17 cellular contexts compared by ENCODE assay signal in the genomic region with DNA sequence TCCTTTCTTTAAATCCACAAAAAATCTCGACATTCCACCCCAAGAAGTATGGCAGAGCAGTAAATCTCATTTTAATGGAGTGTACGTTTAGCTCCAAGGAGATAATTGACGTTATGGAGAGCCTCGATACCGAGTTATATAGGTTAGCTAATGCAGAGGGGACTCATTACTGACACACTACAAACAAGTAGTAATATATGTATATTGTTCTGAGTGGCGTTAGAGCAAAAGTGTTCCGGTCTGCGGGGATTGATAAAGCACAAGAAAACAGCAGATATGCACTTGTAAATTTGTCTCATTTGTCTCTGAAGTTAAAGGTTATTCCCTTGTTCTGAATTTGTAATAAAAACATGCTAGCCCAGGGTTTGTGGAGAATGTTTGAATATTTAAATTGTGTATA.
DNase-seq lines count a peak whose midpoint lies in the region; ATAC-seq and TF ChIP-seq lines count a peak whose summit lies in the region.
"Had no signal": no experiment of that assay in that cellular context is flagged by ENCODE, and none has a peak within 500 bp of the region (broad histone marks: within the 10 kb centered on the region; RNA-seq: fewer than 3 reads in every experiment).

No MANE protein-coding gene starts in this region.

- H3K4me1 Mint-ChIP-seq in activated CD8-positive, alpha-beta T cell treated with anti-CD3 and anti-CD28 coated beads for 36 hours (ENCODE audit: low read depth) = peaks cover 82% of the 10 kb centered on the region

- H3K27me3 Mint-ChIP-seq in activated CD8-positive, alpha-beta T cell treated with anti-CD3 and anti-CD28 coated beads for 36 hours = no peaks in the 10 kb centered on the region

- H3K36me3 ChIP-seq in heart left ventricle = no peaks in the 10 kb centered on the region
- H3K36me3 ChIP-seq: brain microvascular endothelial cell, neural progenitor cell had no signal

- TF ChIP-seq CTCF in heart left ventricle (IDR thresholded peaks at IDR 0.05) = no peak
- TF ChIP-seq CTCF in activated CD8-positive, alpha-beta T cell treated with anti-CD3 and anti-CD28 coated beads for 36 hours (IDR thresholded peaks at IDR 0.05) = no peak

- no peaks in the 10 kb centered on the region for H3K9me3 ChIP-seq in heart left ventricle

- H3K4me3 Mint-ChIP-seq in activated CD8-positive, alpha-beta T cell treated with anti-CD3 and anti-CD28 coated beads for 36 hours = peak overlapping the region; percentile 68
- H3K4me3 Mint-ChIP-seq: dendritic cell treated with granulocyte-macrophage colony-stimulating factor and Interleukin-4, amounts not matched to agents 40 ng/mL and 50 ng/mL, for 4 days; neural progenitor cell had no signal

- CTCF ChIA-PET in activated CD8-positive, alpha-beta T cell treated with anti-CD3 and anti-CD28 coated beads for 36 hours (lab: Charles Lee) = interaction anchor here (0.9 to 3.6 kb wide), 14 partner anchors 15 to 84 kb away, joined by 3 to 27 read pairs (median 6); a partner anchor contains a TSS

- H3K27ac Mint-ChIP-seq in activated CD8-positive, alpha-beta T cell treated with anti-CD3 and anti-CD28 coated beads for 36 hours = peak overlapping the region; percentile 94
- H3K27ac Mint-ChIP-seq: dendritic cell treated with granulocyte-macrophage colony-stimulating factor and Interleukin-4, amounts not matched to agents 40 ng/mL and 50 ng/mL, for 4 days; neural progenitor cell had no signal

- peak overlapping the region in 1 of 12 donors; percentile 20 for H3K27ac ChIP-seq in heart left ventricle
- H3K27ac ChIP-seq in caudate nucleus (ENCODE audit: low read depth, low read length) = peak overlapping the region; percentile 26
- H3K27ac ChIP-seq: brain microvascular endothelial cell, neural progenitor cell, VCaP had no signal

- no peaks in the 10 kb centered on the region for H3K9me3 Mint-ChIP-seq in activated CD8-positive, alpha-beta T cell treated with anti-CD3 and anti-CD28 coated beads for 36 hours
- H3K9me3 Mint-ChIP-seq: dendritic cell treated with granulocyte-macrophage colony-stimulating factor and Interleukin-4, amounts not matched to agents 40 ng/mL and 50 ng/mL, for 4 days; neural progenitor cell had no signal

- TF ChIP-seq POLR2A in heart left ventricle (IDR thresholded peaks at IDR 0.05) = no peak

- ATAC-seq in Right ventricle myocardium inferior = no peak
- ATAC-seq in heart left ventricle = no peak
- ATAC-seq in activated CD8-positive, alpha-beta T cell treated with anti-CD3 and anti-CD28 coated beads for 36 hours = no peak
- ATAC-seq in GM19324 (IDR thresholded peaks at IDR 0.05; ENCODE audit: low FRiP score, unreplicated experiment) = no peak

- H3K36me3 Mint-ChIP-seq in activated CD8-positive, alpha-beta T cell treated with anti-CD3 and anti-CD28 coated beads for 36 hours (ENCODE audit: low read depth) = peaks cover 48% of the 10 kb centered on the region

- no peak overlapping the region for H3K4me3 ChIP-seq in heart left ventricle
- H3K4me3 ChIP-seq: neural progenitor cell had no signal

- POLR2A ChIA-PET in activated CD8-positive, alpha-beta T cell treated with anti-CD3 and anti-CD28 coated beads for 36 hours (lab: Charles Lee) = interaction anchor here (1.0 to 7.0 kb wide), 12 partner anchors 9 to 84 kb away, joined by 3 to 50 read pairs (median 8); a partner anchor contains a TSS

- WGBS in heart left ventricle, 4 donors = 85 to 87% (median 85%) methylated on average over 8 of the region's 8 CpGs

- intact Hi-C loops in Right ventricle myocardium inferior (cut with DNase I) = no loop called here
- intact Hi-C loops in heart left ventricle (cut with DNase I) = no loop called here
- intact Hi-C loops in activated CD8-positive, alpha-beta T cell treated with anti-CD3 and anti-CD28 coated beads for 36 hours (cut with micrococcal nuclease) = loop anchor here (10.0 kb wide), 2 partner anchors 253 to 1003 kb away; no protein-coding TSS in a partner anchor

- peaks cover 0 to 21% (median 0%) of the 10 kb centered on the region in 9 donors for H3K27me3 ChIP-seq in heart left ventricle
- H3K27me3 ChIP-seq: brain microvascular endothelial cell, neural progenitor cell had no signal

- peaks cover 0 to 23% (median 14%) of the 10 kb centered on the region in 12 donors for H3K4me1 ChIP-seq in heart left ventricle

- peak; percentile 20 for DNase-seq in Right ventricle myocardium inferior (ENCODE audit: missing footprints)
- DNase-seq in heart left ventricle = no peak
- DNase-seq in activated CD8-positive, alpha-beta T cell treated with anti-CD3 and anti-CD28 coated beads for 36 hours = peak; percentile 57
- no peak for DNase-seq in caudate nucleus (lab: John Stamatoyannopoulos, UW)
- no peak for DNase-seq in NCI-H2227 treated with DMSO at 0.1 percent for 48 hours (lab: John Stamatoyannopoulos, UW)
- DNase-seq in amniotic stem cell (lab: John Stamatoyannopoulos, UW) = no peak
- no peak for DNase-seq in A172 (ENCODE audit: low spot score)
- DNase-seq: brain microvascular endothelial cell; GDM1; KG1; NCI-H1048; stimulated activated CD4-positive, alpha-beta T cell treated with anti-CD3 and anti-CD28 coated beads, Interleukin-12 subunit alpha, Interleukin-12 subunit beta, amount 100 ng/mL, for 4 hours; SW 1271 had no signal

Comparison
In these comparisons a context has a peak if more than half of its experiments do, and no peak if none do; other contexts are left out.
1. DNase-seq: peak in Right ventricle myocardium inferior (single experiment) and activated CD8-positive, alpha-beta T cell treated with anti-CD3 and anti-CD28 coated beads for 36 hours (single experiment); none in heart left ventricle (0 of 5), caudate nucleus (0 of 61), NCI-H2227 treated with DMSO at 0.1 percent for 48 hours (single experiment), amniotic stem cell (single experiment) and A172 (single experiment).